In the genomic region with DNA sequence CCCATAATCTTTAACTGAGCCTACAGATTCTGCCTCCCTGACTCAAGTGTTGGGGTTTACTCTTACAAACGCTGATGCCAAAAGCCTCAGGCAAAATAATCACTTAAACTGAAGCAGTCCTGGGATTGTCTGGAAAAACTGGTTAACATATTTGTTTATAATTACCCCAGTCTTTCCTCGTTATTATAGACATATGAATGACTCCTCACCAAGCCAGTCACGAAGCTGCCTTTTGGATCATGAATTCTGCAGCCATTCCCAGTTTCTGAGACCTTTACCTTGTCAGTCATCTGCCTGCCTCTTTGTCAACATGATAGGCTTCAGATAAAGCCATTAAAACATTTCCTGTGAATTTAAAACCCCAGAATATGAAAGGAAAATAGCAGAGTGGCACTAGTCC, we compare ENCODE assay signal across 21 cellular contexts. TPM values are rescaled to one million over a fixed set of nuclear protein-coding genes. Genes with fewer than 3 reads are reported as not detected.
DNase-seq lines count a peak whose midpoint lies in the region; ATAC-seq, FAIRE-seq and TF ChIP-seq lines count a peak whose summit lies in the region.
"Had no signal": no experiment of that assay in that cellular context is flagged by ENCODE, and none has a peak within 500 bp of the region (broad histone marks: within the 10 kb centered on the region; RNA-seq: fewer than 3 reads in every experiment).

No MANE protein-coding gene starts in this region.

- H3K9me3 ChIP-seq in A673 (ENCODE audit: low read depth, low read length, poor library complexity, severe bottlenecking) (no peaks in the 10 kb centered on the region), PC-9 (ENCODE audit: insufficient read depth, low read depth) (no peaks in the 10 kb centered on the region)
- H3K9me3 ChIP-seq: HAP-1 had no signal

- ATAC-seq in GM18520 (IDR thresholded peaks at IDR 0.05; ENCODE audit: unreplicated experiment): no peak
- ATAC-seq: activated CD4-positive, CD25-positive, alpha-beta regulatory T cell treated with anti-CD3 and anti-CD28 coated beads, Interleukin-2, amount 50 U/mL, for 24 hours; natural killer cell had no signal

- DNase-seq in A673 (ENCODE audit: low spot score) (peak; percentile 57), HFFc6 (peak; percentile 63), PC-9 (peak in 1 of 2 experiments; percentile 93), bronchial epithelial cell (ENCODE audit: low read depth) (peak; percentile 68), NCI-H1092 (lab: John Stamatoyannopoulos, UW) (no peak), NCI-H2227 treated with DMSO at 0.1 percent for 48 hours (lab: John Stamatoyannopoulos, UW) (no peak), cardiac septum (ENCODE audit: low spot score) (no peak)
- DNase-seq: activated CD4-positive, alpha-beta T cell treated with anti-CD3 and anti-CD28 coated beads, Interleukin-2, amount 50 U/mL, for 48 hours; activated effector memory CD4-positive, alpha-beta T cell treated with anti-CD3 and anti-CD28 coated beads, Interleukin-2, amount 50 U/mL, for 16 hours; MM.1S; natural killer cell; NCI-H1694 treated with DMSO at 0.1 percent for 48 hours; NCI-H446 treated with DMSO at 0.1 percent for 48 hours; SHP77 had no signal

- H3K4me3 ChIP-seq in A673 (ENCODE audit: low read depth, low read length, poor library complexity, severe bottlenecking) (no peak overlapping the region), PC-9 (no peak overlapping the region), bronchial epithelial cell (ENCODE audit: low read depth, low read length) (no peak overlapping the region)
- H3K4me3 ChIP-seq: BLaER1, HAP-1 had no signal

- H3K36me3 ChIP-seq in A673 (ENCODE audit: insufficient read depth, low read length, poor library complexity, severe bottlenecking): no peaks in the 10 kb centered on the region
- no peaks in the 10 kb centered on the region for H3K36me3 ChIP-seq in PC-9 (ENCODE audit: low read depth)
- H3K36me3 ChIP-seq in bronchial epithelial cell (ENCODE audit: control insufficient read depth, insufficient read depth, low read length): no peaks in the 10 kb centered on the region
- H3K36me3 ChIP-seq: HAP-1 had no signal

- H3K4me3 Mint-ChIP-seq in HFFc6: no peak overlapping the region
- H3K4me3 Mint-ChIP-seq: natural killer cell had no signal

- peaks cover 29% of the 10 kb centered on the region for H3F3A ChIP-seq in PC-9 (ENCODE audit: insufficient read depth, low read depth)

- FAIRE-seq in bronchial epithelial cell (lab: Jason Lieb, UNC): no peak
- FAIRE-seq: astrocyte, keratinocyte, TTC549 had no signal

- POLR2A ChIA-PET in A673 (lab: Charles Lee; ENCODE audit: low non-redundant PET) (no interaction called here), PC-9 (lab: Charles Lee; ENCODE audit: unreplicated experiment) (no interaction called here)

- peaks cover 11% of the 10 kb centered on the region for H3K4me1 ChIP-seq in A673 (ENCODE audit: insufficient read depth, low read length, poor library complexity, severe bottlenecking)
- H3K4me1 ChIP-seq in PC-9 (replicated peaks; ENCODE audit: insufficient read depth): peaks cover 55% of the 10 kb centered on the region

- H3K79me2 ChIP-seq in PC-9 (ENCODE audit: low read depth): peaks cover 89% of the 10 kb centered on the region

- H3K27ac Mint-ChIP-seq in HFFc6: no peak overlapping the region
- H3K27ac Mint-ChIP-seq: natural killer cell had no signal

- H3K27ac ChIP-seq in A673 (ENCODE audit: low read depth, low read length, poor library complexity, severe bottlenecking) (peak overlapping the region; percentile 34), PC-9 (peak overlapping the region; percentile 54)
- H3K27ac ChIP-seq: BLaER1 had no signal

- no peaks in the 10 kb centered on the region for H4K20me1 ChIP-seq in PC-9 (ENCODE audit: insufficient read depth)
- H4K20me1 ChIP-seq: BLaER1 had no signal

- H3K4me2 ChIP-seq in PC-9: peak overlapping the region; percentile 41
- H3K4me2 ChIP-seq: BLaER1 had no signal

- H3K27me3 ChIP-seq in A673 (replicated peaks; ENCODE audit: insufficient read depth, low read depth, low read length, poor library complexity): no peaks in the 10 kb centered on the region
- H3K27me3 ChIP-seq in PC-9 (ENCODE audit: insufficient read depth, low read depth): no peaks in the 10 kb centered on the region
- no peaks in the 10 kb centered on the region for H3K27me3 ChIP-seq in bronchial epithelial cell (ENCODE audit: control insufficient read depth, insufficient read depth, low read length)
- H3K27me3 ChIP-seq: BLaER1 had no signal

- no TSS peak for BruUV-seq in A673 (replicated peaks; lab: Mats Ljungman, UMichigan)
- BruUV-seq in PC-9 (replicated peaks; lab: Mats Ljungman, UMichigan): no TSS peak

- intact Hi-C loops in A673 (cut with micrococcal nuclease; ENCODE audit: unreplicated experiment) (no loop called here), PC-9 (cut with micrococcal nuclease; ENCODE audit: unreplicated experiment) (no loop called here), cardiac septum (cut with DNase I) (no loop called here)

- no peaks in the 10 kb centered on the region for H3K36me3 Mint-ChIP-seq in HFFc6 (ENCODE audit: low read depth)
- H3K36me3 Mint-ChIP-seq: natural killer cell had no signal

- H3K27me3 Mint-ChIP-seq in HFFc6 (ENCODE audit: insufficient read depth): peaks cover 6% of the 10 kb centered on the region

- no peaks in the 10 kb centered on the region; the same call in 1 of the 2 replicates for H3K9me3 Mint-ChIP-seq in HFFc6
- H3K9me3 Mint-ChIP-seq: natural killer cell had no signal

- peaks cover 24% of the 10 kb centered on the region for H3K4me1 Mint-ChIP-seq in HFFc6 (ENCODE audit: low read depth)

- TF ChIP-seq CTCF in A673 (conservative IDR thresholded peaks at IDR 0.05; ENCODE audit: low read depth, low read length) (no peak), HFFc6 (IDR thresholded peaks at IDR 0.05) (no peak), PC-9 (conservative IDR thresholded peaks at IDR 0.05) (no peak), bronchial epithelial cell (IDR thresholded peaks at IDR 0.05; ENCODE audit: insufficient read depth, low read length, severe bottlenecking) (no peak)

- H2AFZ ChIP-seq in PC-9: no peak overlapping the region

- CTCF ChIA-PET in A673 (lab: Charles Lee): no interaction called here
- CTCF ChIA-PET in PC-9 (lab: Charles Lee): no interaction called here

- no peaks in the 10 kb centered on the region for H3K9me2 ChIP-seq in PC-9 (ENCODE audit: insufficient read depth)

RNA-seq across cellular contexts. Expression of gene MREG, which starts 46.4 kb away (rescaled TPM):
- total RNA-seq in A673 (2021): 14.9 and 15.9 TPM in 2 replicates
- 1 to 10 TPM; 2.0 to 3.5 (median 3.2) TPM for total RNA-seq in HFFc6 (2021; fragmentation: NEBNext Ultra II Directional; extraction: Animal tissue kit (Norgen Biotek cat#: 25700))
- 23.0 and 27.5 TPM in 2 replicates for total RNA-seq in PC-9 (2021)
- total RNA-seq in bronchial epithelial cell: 24.7 and 28.8 TPM in 2 replicates
- total RNA-seq in cardiac septum: 0.32 TPM

Comparison
In these comparisons a context has a peak if more than half of its experiments do, and no peak if none do; other contexts are left out.
1. DNase-seq: peak in A673 (single experiment), HFFc6 (single experiment) and bronchial epithelial cell (single experiment); none in NCI-H1092 (single experiment), NCI-H2227 treated with DMSO at 0.1 percent for 48 hours (single experiment) and cardiac septum (single experiment).